In genomic region chr6:21588812-21589811, GRCh38 we compare ENCODE assay signal across 8 cellular contexts. TPM values are rescaled to one million over a fixed set of nuclear protein-coding genes. Genes with fewer than 3 reads are reported as not detected.
DNase-seq lines count a peak whose midpoint lies in the region; ATAC-seq, FAIRE-seq and TF ChIP-seq lines count a peak whose summit lies in the region.

No MANE protein-coding gene starts in this region.

- no peak for TF ChIP-seq EP300 in HepG2 (IDR thresholded peaks at IDR 0.05; ENCODE audit: low read depth in 2 of 2, low read length in 2 of 2)
- no peak for TF ChIP-seq EP300 in HepG2 (CRISPR knock-in tag; IDR thresholded peaks at IDR 0.05; ENCODE audit: borderline replicate concordance)

- WGBS in HepG2 (ENCODE audit: low lambda C conversion rate): 1% methylated on average over 42 of the region's 42 CpGs

- intact Hi-C loops in activated CD4-positive, alpha-beta T cell treated with anti-CD3 and anti-CD28 coated beads, Interleukin-2, amount 10 ng/mL, durations not matched to agents 24 days and 14 days (cut with micrococcal nuclease): loop anchor here (1.0 to 5.0 kb wide), 7 partner anchors 150 to 1297 kb away; partner anchors contain the start of gene E2F3
- intact Hi-C loops in HepG2 (cut with micrococcal nuclease; ENCODE audit: unreplicated experiment): loop anchor here (1.0 to 5.0 kb wide), 9 partner anchors 94 to 1025 kb away; no protein-coding TSS in a partner anchor

- peaks cover 0 to 43% of the 10 kb centered on the region in 2 experiments; a peak in 3 of 5 replicates for H3K27me3 ChIP-seq in HepG2 (ENCODE audit: control insufficient read depth in 1 of 2, insufficient read depth in 2 of 2, low read length in 2 of 2)

- DNase-seq in GM19240 (ENCODE audit: insufficient read length, low spot score) (peak; percentile 46), NCI-H510A treated with DMSO at 0.1 percent for 48 hours (lab: John Stamatoyannopoulos, UW) (peak; percentile 91), dedifferentiated amniotic fluid mesenchymal stem cell (ENCODE audit: extremely low spot score) (peak; percentile 81), HepG2 (ENCODE audit: low spot score) (peak; percentile 64)
- DNase-seq in activated CD4-positive, alpha-beta T cell treated with anti-CD3 and anti-CD28 coated beads, Interleukin-2, amount 10 ng/mL, durations not matched to agents 24 days and 14 days: peak; percentile 94
- peak; percentile 84 for DNase-seq in stimulated activated CD4-positive, alpha-beta T cell treated with anti-CD3 and anti-CD28 coated beads, Interleukin-4, amount 100 ng/mL, for 1 hour

- H3K27ac ChIP-seq in C4-2B (peak overlapping the region; percentile 80), HepG2 (ENCODE audit: extremely low read length, insufficient read depth, low read length) (no peak overlapping the region)

- TF ChIP-seq RAD21 in HepG2 (CRISPR knock-in tag; IDR thresholded peaks at IDR 0.05): peak; percentile 97

- H3K4me1 ChIP-seq in HepG2 (ENCODE audit: insufficient read depth, low read length): peaks cover 36% of the 10 kb centered on the region

- BruUV-seq in HepG2 (replicated peaks; lab: Mats Ljungman, UMichigan): no TSS peak

- TF ChIP-seq POLR2A in HepG2 (IDR thresholded peaks at IDR 0.05; ENCODE audit: insufficient read depth in 1 of 2, low read depth in 2 of 2, low read length in 2 of 2): no peak

- peak overlapping the region; percentile 80 for H2AFZ ChIP-seq in HepG2 (ENCODE audit: low read length)

- FAIRE-seq in HepG2 (lab: Jason Lieb, UNC): peak; percentile 81

- H3K36me3 Mint-ChIP-seq in activated CD4-positive, alpha-beta T cell treated with anti-CD3 and anti-CD28 coated beads, Interleukin-2, amount 10 ng/mL, durations not matched to agents 24 days and 14 days (ENCODE audit: low read depth): no peaks in the 10 kb centered on the region

- H3K9me3 Mint-ChIP-seq in activated CD4-positive, alpha-beta T cell treated with anti-CD3 and anti-CD28 coated beads, Interleukin-2, amount 10 ng/mL, durations not matched to agents 24 days and 14 days: no peaks in the 10 kb centered on the region

- no peaks in the 10 kb centered on the region for H3K79me2 ChIP-seq in HepG2 (ENCODE audit: insufficient read depth, low read length)

- H3K27me3 Mint-ChIP-seq in activated CD4-positive, alpha-beta T cell treated with anti-CD3 and anti-CD28 coated beads, Interleukin-2, amount 10 ng/mL, durations not matched to agents 24 days and 14 days: peaks cover 42% of the 10 kb centered on the region

- CTCF ChIA-PET in HepG2 (lab: Yijun Ruan, JAX; ENCODE audit: low intra/inter-chr PET ratio, low total read pairs): interaction anchor here (0.8 to 2.3 kb wide), 5 partner anchors 167 to 1025 kb away, joined by 3 to 18 read pairs (median 5); no protein-coding TSS in a partner anchor

- in situ Hi-C loops in HepG2 (cut with HindIII; ENCODE audit: extremely low pct_ligation_motif_present, low pct_unique_long_range_greater_than_20kb): loop anchor here (5.0 to 10.0 kb wide), 2 partner anchors 244 to 712 kb away; no protein-coding TSS in a partner anchor

- peaks cover 11% of the 10 kb centered on the region for H3K4me1 Mint-ChIP-seq in activated CD4-positive, alpha-beta T cell treated with anti-CD3 and anti-CD28 coated beads, Interleukin-2, amount 10 ng/mL, durations not matched to agents 24 days and 14 days

- H3K4me2 ChIP-seq in HepG2 (ENCODE audit: low read depth, low read length): peak overlapping the region; percentile 98

- ATAC-seq in HG03442 (IDR thresholded peaks at IDR 0.05; ENCODE audit: unreplicated experiment) (peak; percentile 25), HepG2 (peak; percentile 73)

- no peaks in the 10 kb centered on the region for H3K36me3 ChIP-seq in HepG2 (replicated peaks in 1 of 2; ENCODE audit: control insufficient read depth in 1 of 2, insufficient read depth in 2 of 2, low read length in 2 of 2)

- H3K4me3 Mint-ChIP-seq in activated CD4-positive, alpha-beta T cell treated with anti-CD3 and anti-CD28 coated beads, Interleukin-2, amount 10 ng/mL, durations not matched to agents 24 days and 14 days: peak overlapping the region; percentile 95

- peak overlapping the region; percentile 52 for H3K9ac ChIP-seq in HepG2 (ENCODE audit: insufficient read depth, low read depth, low read length)

- no peaks in the 10 kb centered on the region for H3K9me3 ChIP-seq in HepG2 (ENCODE audit: low read length)

- TF ChIP-seq CTCF in C4-2B (conservative IDR thresholded peaks at IDR 0.05) (peak; percentile 90), HepG2 (CRISPR knock-in tag; IDR thresholded peaks at IDR 0.05) (peak; percentile 97)

- POLR2A ChIA-PET in HepG2 (lab: Yijun Ruan, JAX): interaction anchor here (0.6 to 2.1 kb wide), 15 partner anchors 9 to 1026 kb away, joined by 3 to 11 read pairs (median 3); no protein-coding TSS in a partner anchor

- H3K4me3 ChIP-seq in HepG2 (replicated peaks in 1 of 3; ENCODE audit: insufficient read depth in 1 of 3, low read depth in 2 of 3, low read length in 3 of 3): peak overlapping the region; percentile 64 to 79 (median 76)

- H3K27ac Mint-ChIP-seq in activated CD4-positive, alpha-beta T cell treated with anti-CD3 and anti-CD28 coated beads, Interleukin-2, amount 10 ng/mL, durations not matched to agents 24 days and 14 days: peak overlapping the region; percentile 80

- H4K20me1 ChIP-seq in HepG2 (ENCODE audit: insufficient read depth, low read length): no peaks in the 10 kb centered on the region

TF ChIP-seq in HepG2, 621 proteins besides CTCF, POLR2A, EP300 and RAD21 (continues in another document):
- TF ChIP-seq HNRNPK (IDR thresholded peaks at IDR 0.05; ENCODE audit: low read depth, low read length, poor library complexity, severe bottlenecking): peak; percentile 50
- TF ChIP-seq ZNF34 (CRISPR knock-in tag; IDR thresholded peaks at IDR 0.05; ENCODE audit: borderline replicate concordance): peak; percentile 86; the same call in 1 of the 2 replicates
- 0 out of 2 replicates have a peak, but pooled peaks have one; percentile 19 for TF ChIP-seq PAXIP1 (CRISPR knock-in tag; conservative IDR thresholded peaks at IDR 0.05)
- TF ChIP-seq ZKSCAN1 (IDR thresholded peaks at IDR 0.05; ENCODE audit: low read length): peak; percentile 32; the same call in 1 of the 2 replicates
- 0 out of 2 replicates have a peak, but pooled peaks have one; percentile 29 for TF ChIP-seq SOX5 (CRISPR knock-in tag; IDR thresholded peaks at IDR 0.05; ENCODE audit: borderline replicate concordance)

RNA-seq across cellular contexts. Expression of gene SOX4, which starts 4.4 kb away (rescaled TPM):
- 0.79 and 0.95 TPM in 2 replicates for total RNA-seq in activated CD4-positive, alpha-beta T cell treated with anti-CD3 and anti-CD28 coated beads, Interleukin-2, amount 10 ng/mL, durations not matched to agents 24 days and 14 days
- total RNA-seq in HepG2 (2016; rRNA removed; fragmentation: Illumina TruSeq; extraction: Trizol): 3.4 and 3.5 TPM in 2 replicates
- 0.18 and 0.20 TPM in 2 replicates for total RNA-seq in HepG2 (2016; cell fraction: cytosol; rRNA removed; fragmentation: Illumina TruSeq; extraction: Trizol; ENCODE audit: low read depth)
- 3.4 TPM in 2 replicates for total RNA-seq in HepG2 (2016; cell fraction: insoluble cytoplasmic fraction; rRNA removed; fragmentation: Illumina TruSeq; extraction: Trizol)
- total RNA-seq in HepG2 (2016; cell fraction: membrane; rRNA removed; fragmentation: Illumina TruSeq; extraction: Trizol): 1.1 TPM in 2 replicates
- total RNA-seq in HepG2 (2016; cell fraction: nucleus; rRNA removed; fragmentation: Illumina TruSeq; extraction: Trizol): 2.5 and 2.8 TPM in 2 replicates
- 2.5 and 2.6 TPM in 2 replicates for polyA plus RNA-seq in HepG2 (2011; rRNA removed)
- polyA plus RNA-seq in HepG2 (2011; cell fraction: cytosol; rRNA removed): 1.2 and 1.4 TPM in 2 replicates
- polyA plus RNA-seq in HepG2 (2011; cell fraction: nucleus; rRNA removed): 2.9 TPM in 2 replicates
- 1.4 and 2.9 TPM in 2 replicates for polyA plus RNA-seq in HepG2 (2012)
- polyA plus RNA-seq in HepG2 (2016; cell fraction: cytosol; fragmentation: Illumina TruSeq; extraction: Trizol; ENCODE audit: low read depth): 0.12 and 0.15 TPM in 2 replicates
- polyA plus RNA-seq in HepG2 (2016; cell fraction: insoluble cytoplasmic fraction; fragmentation: Illumina TruSeq; extraction: Trizol; ENCODE audit: low read depth): 3.1 and 3.8 TPM in 2 replicates
- 0.39 and 0.47 TPM in 2 replicates for polyA plus RNA-seq in HepG2 (2016; cell fraction: membrane; fragmentation: Illumina TruSeq; extraction: Trizol; ENCODE audit: low read depth)
- 4.1 and 4.3 TPM in 2 replicates for polyA plus RNA-seq in HepG2 (2016; cell fraction: nucleus; fragmentation: Illumina TruSeq; extraction: Trizol; ENCODE audit: insufficient read depth, low read depth)
- 2.9 and 3.1 TPM in 2 replicates for polyA minus RNA-seq in HepG2 (2011; rRNA and poly(A)+ RNA removed; ENCODE audit: low replicate concordance)
- 3.3 and 4.1 TPM in 2 replicates for polyA minus RNA-seq in HepG2 (2011; cell fraction: cytosol; rRNA and poly(A)+ RNA removed)
- 2.1 and 3.0 TPM in 2 replicates for polyA minus RNA-seq in HepG2 (2011; cell fraction: nucleus; rRNA and poly(A)+ RNA removed)
